In genomic region chr3:25588441-25589103, GRCh38 we compare ENCODE assay signal across 17 cellular contexts.
A peak's percentile ranks its signal among the peaks of the same experiment; 100 is the strongest.
DNase-seq lines count a peak whose midpoint lies in the region; ATAC-seq and TF ChIP-seq lines count a peak whose summit lies in the region.
"Had no signal": no experiment of that assay in that cellular context is flagged by ENCODE, and none has a peak within 500 bp of the region (broad histone marks: within the 10 kb centered on the region; RNA-seq: fewer than 3 reads in every experiment).

No MANE protein-coding gene starts in this region.

- TF ChIP-seq CTCF in heart left ventricle (IDR thresholded peaks at IDR 0.05) (no peak), HFFc6 (IDR thresholded peaks at IDR 0.05) (no peak), osteocyte (IDR thresholded peaks at IDR 0.05) (no peak)

- peak overlapping the region; percentile 15 to 80 (median 70) for H3K27ac ChIP-seq in heart left ventricle

- peaks cover 2% of the 10 kb centered on the region; the same call in 1 of the 2 replicates for H3K27me3 Mint-ChIP-seq in HFFc6 (ENCODE audit: insufficient read depth)
- H3K27me3 Mint-ChIP-seq in central memory CD8-positive, alpha-beta T cell = peaks cover 13% of the 10 kb centered on the region
- H3K27me3 Mint-ChIP-seq in osteocyte (ENCODE audit: unreplicated experiment) = no peaks in the 10 kb centered on the region

- 64 to 82% (median 76%) methylated on average over 8 of the region's 8 CpGs for WGBS in heart left ventricle, 4 donors

- H3K27me3 ChIP-seq in heart left ventricle = no peaks in the 10 kb centered on the region

- intact Hi-C loops in heart left ventricle (cut with DNase I) = loop anchor here in 1 of 10 donors (10.0 kb wide), 1 partner anchor 64 kb away; no protein-coding TSS in a partner anchor
- intact Hi-C loops in left ventricle myocardium superior (cut with micrococcal nuclease) = no loop called here

- peak overlapping the region; percentile 4; the same call in 1 of the 2 replicates for H3K27ac Mint-ChIP-seq in HFFc6
- peak overlapping the region; percentile 21 for H3K27ac Mint-ChIP-seq in central memory CD8-positive, alpha-beta T cell (ENCODE audit: low read depth)
- H3K27ac Mint-ChIP-seq in osteocyte (ENCODE audit: unreplicated experiment) = peak overlapping the region; percentile 12

- ATAC-seq in heart left ventricle (no peak), left ventricle myocardium superior (no peak), HG03097 (IDR thresholded peaks at IDR 0.05; ENCODE audit: low FRiP score, unreplicated experiment) (no peak), GM18517 (IDR thresholded peaks at IDR 0.05; ENCODE audit: unreplicated experiment) (no peak)
- no peak for ATAC-seq in central memory CD8-positive, alpha-beta T cell (replicated peaks; ENCODE audit: extremely low read depth, poor library complexity, severe bottlenecking)

- H3K4me1 Mint-ChIP-seq in HFFc6 (ENCODE audit: low read depth) = peaks cover 71% of the 10 kb centered on the region
- H3K4me1 Mint-ChIP-seq in central memory CD8-positive, alpha-beta T cell = no peaks in the 10 kb centered on the region
- peaks cover 75% of the 10 kb centered on the region for H3K4me1 Mint-ChIP-seq in osteocyte (ENCODE audit: unreplicated experiment)

- H3K9me3 ChIP-seq in heart left ventricle = no peaks in the 10 kb centered on the region
- H3K9me3 ChIP-seq: Caco-2 had no signal

- H3K9me3 Mint-ChIP-seq in HFFc6 (no peaks in the 10 kb centered on the region), osteocyte (ENCODE audit: unreplicated experiment) (peaks cover 5% of the 10 kb centered on the region)
- no peaks in the 10 kb centered on the region for H3K9me3 Mint-ChIP-seq in central memory CD8-positive, alpha-beta T cell
- H3K9me3 Mint-ChIP-seq: H9 had no signal

- no peak overlapping the region for H3K4me3 ChIP-seq in heart left ventricle

- H3K36me3 Mint-ChIP-seq in HFFc6 (ENCODE audit: low read depth) (peaks cover 6% of the 10 kb centered on the region), osteocyte (ENCODE audit: unreplicated experiment) (peaks cover 5% of the 10 kb centered on the region)
- no peaks in the 10 kb centered on the region for H3K36me3 Mint-ChIP-seq in central memory CD8-positive, alpha-beta T cell (ENCODE audit: insufficient read depth)
- H3K36me3 Mint-ChIP-seq: CD14-positive monocyte had no signal

- no peak for TF ChIP-seq POLR2A in heart left ventricle (IDR thresholded peaks at IDR 0.05)

- peaks cover 0 to 53% (median 31%) of the 10 kb centered on the region in 12 donors for H3K4me1 ChIP-seq in heart left ventricle

- H3K36me3 ChIP-seq in heart left ventricle = peaks cover 0 to 5% (median 0%) of the 10 kb centered on the region in 9 donors

- H3K4me3 Mint-ChIP-seq in HFFc6 = no peak overlapping the region
- H3K4me3 Mint-ChIP-seq in central memory CD8-positive, alpha-beta T cell = no peak overlapping the region
- no peak overlapping the region for H3K4me3 Mint-ChIP-seq in osteocyte (ENCODE audit: unreplicated experiment)
- H3K4me3 Mint-ChIP-seq: CD14-positive monocyte, H9 had no signal

- DNase-seq in heart left ventricle (no peak), left ventricle myocardium superior (no peak), HFFc6 (no peak), osteocyte (ENCODE audit: extremely low spot score, unreplicated experiment) (no peak), foreskin melanocyte (no peak)
- no peak for DNase-seq in central memory CD8-positive, alpha-beta T cell (ENCODE audit: low spot score in 2 of 2)
- DNase-seq: 8988T, Caco-2, DMS53, H9, NCI-H1417 treated with DMSO at 0.1 percent for 48 hours, NCI-H2029 treated with DMSO at 0.1 percent for 48 hours, NCI-H510A, SIG-M5 had no signal
